Comparison of ENCODE assay signal across 8 cellular contexts in the genomic region with DNA sequence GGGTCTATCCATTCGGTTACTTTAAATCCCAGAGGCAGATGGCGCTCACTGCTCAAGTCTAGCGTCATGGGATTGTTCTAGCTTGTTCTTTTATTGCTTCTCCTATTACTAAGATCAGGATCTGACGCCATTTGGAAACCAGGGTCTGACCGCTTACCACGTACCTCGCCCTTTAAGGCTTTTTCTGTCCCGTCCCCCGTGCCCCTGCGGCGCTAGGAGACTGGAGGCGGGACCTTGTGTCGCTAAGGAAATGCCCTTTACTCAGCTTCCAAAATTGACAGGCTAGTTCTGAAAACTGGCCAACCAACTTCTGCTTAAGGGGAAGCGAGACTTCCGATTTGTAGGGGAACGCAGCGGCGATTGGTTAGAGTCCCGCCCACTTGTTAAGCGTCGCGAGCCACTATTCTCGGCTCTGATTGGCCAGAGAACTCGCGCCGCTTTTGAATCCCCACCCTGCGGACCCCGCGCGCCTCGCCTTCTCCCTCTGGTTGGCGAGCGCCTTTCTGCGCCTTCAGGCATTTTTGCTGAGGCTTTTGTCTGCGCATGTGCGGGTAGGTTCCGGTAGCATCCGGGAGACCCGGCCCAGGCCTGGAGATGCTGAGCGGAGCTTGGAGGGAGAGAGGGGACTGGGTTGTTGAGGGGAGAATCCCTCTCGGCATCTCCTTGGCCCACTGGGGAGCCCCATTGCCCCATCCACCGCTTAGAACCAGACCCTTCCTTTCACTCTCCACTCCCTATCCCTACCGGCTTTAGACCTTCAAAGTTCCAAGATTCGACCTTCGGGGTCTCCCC. TPM values are rescaled to one million over a fixed set of nuclear protein-coding genes. Genes with fewer than 3 reads are reported as not detected.
DNase-seq lines count a peak whose midpoint lies in the region; ATAC-seq and TF ChIP-seq lines count a peak whose summit lies in the region.

No MANE protein-coding gene starts in this region.

- H3K36me3 ChIP-seq in kidney epithelial cell (ENCODE audit: control insufficient read depth, insufficient read depth, low read length): no peaks in the 10 kb centered on the region

- peak; percentile 84 for ATAC-seq in HG02970 (IDR thresholded peaks at IDR 0.05; ENCODE audit: low FRiP score, unreplicated experiment)

- peak; percentile 29 for DNase-seq in DMS53 (lab: John Stamatoyannopoulos, UW)
- DNase-seq in DMS53 treated with DMSO at 0.1 percent for 48 hours (lab: John Stamatoyannopoulos, UW; ENCODE audit: unreplicated experiment): no peak
- peak; percentile 89 for DNase-seq in NCI-H2227 treated with DMSO at 0.1 percent for 48 hours (lab: John Stamatoyannopoulos, UW)
- DNase-seq in activated CD4-positive, alpha-beta T cell treated with anti-CD3 and anti-CD28 coated beads for 1 hour: peak; percentile 76
- peak; percentile 98 for DNase-seq in cerebellum (ENCODE audit: low spot score)
- peak; percentile 96 for DNase-seq in kidney epithelial cell (ENCODE audit: low read depth)
- DNase-seq in stimulated activated CD4-positive, alpha-beta T cell treated with anti-CD3 and anti-CD28 coated beads, Interleukin-15, amount 100 ng/mL, for 24 hours: peak; percentile 98

- no peaks in the 10 kb centered on the region for H3K27me3 ChIP-seq in kidney epithelial cell (ENCODE audit: control insufficient read depth, insufficient read depth, low read length)

- no peak for TF ChIP-seq CTCF in kidney epithelial cell (IDR thresholded peaks at IDR 0.05; ENCODE audit: insufficient read depth, low read length, poor library complexity, severe bottlenecking)

- peak overlapping the region; percentile 51 for H3K4me3 ChIP-seq in kidney epithelial cell (ENCODE audit: low read depth, low read length)

RNA-seq across cellular contexts. Expression of a gene that starts 3.9 kb away (rescaled TPM):
- total RNA-seq in cerebellum: not detected
- total RNA-seq in kidney epithelial cell: not detected in 2 replicates

RNA-seq across cellular contexts. Expression of a gene that starts 6.5 kb away (rescaled TPM):
- total RNA-seq in cerebellum (not detected), kidney epithelial cell (not detected in 2 replicates)

RNA-seq across cellular contexts. Expression of a gene that starts 21.8 kb away (rescaled TPM):
- 0.45 TPM for total RNA-seq in cerebellum
- total RNA-seq in kidney epithelial cell: not detected in 2 replicates

RNA-seq across cellular contexts. Expression of a gene that starts 23.2 kb away (rescaled TPM):
- total RNA-seq in cerebellum (2.6 TPM), kidney epithelial cell (0.04 and 0.55 TPM in 2 replicates)

RNA-seq across cellular contexts. Expression of a gene that starts 25.4 kb away (rescaled TPM):
- total RNA-seq in cerebellum: not detected
- total RNA-seq in kidney epithelial cell: not detected in 2 replicates
